In the genomic region with DNA sequence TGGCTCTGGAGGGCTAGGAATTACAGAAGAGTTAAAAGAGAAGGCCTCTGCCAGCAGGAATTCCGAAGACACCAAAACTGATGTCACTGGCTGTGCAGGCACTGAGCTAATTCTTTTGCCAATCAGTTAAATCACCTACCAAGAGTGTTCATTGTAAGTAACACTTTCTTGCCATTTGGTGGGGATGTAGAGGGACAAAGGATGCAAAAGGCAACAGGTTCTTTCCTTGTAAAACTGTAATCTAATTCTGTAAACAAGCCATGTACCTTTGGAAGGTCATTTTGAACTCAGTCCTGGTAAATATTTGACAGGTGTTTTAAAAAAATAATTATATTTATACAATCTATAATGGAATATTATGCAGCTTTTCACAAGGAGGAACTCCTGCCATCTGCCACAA, we compare ENCODE assay signal across 27 cellular contexts.
"Had no signal": no experiment of that assay in that cellular context is flagged by ENCODE, and none has a peak within 500 bp of the region (broad histone marks: within the 10 kb centered on the region; RNA-seq: fewer than 3 reads in every experiment).

No MANE protein-coding gene starts in this region.

- H3K27ac ChIP-seq: brain microvascular endothelial cell, cardiac muscle cell, Peyer's patch, RWPE1, SJCRH30 had no signal

- H3K36me3 Mint-ChIP-seq: activated CD8-positive, alpha-beta memory T cell treated with anti-CD3 and anti-CD28 coated beads, Interleukin-2, amount 10 ng/mL, durations not matched to agents 7 days and 5 days; activated naive CD8-positive, alpha-beta T cell had no signal

- H3K4me1 Mint-ChIP-seq: activated CD4-positive, alpha-beta T cell treated with anti-CD3 and anti-CD28 coated beads, Interleukin-2, amount 10 ng/mL, durations not matched to agents 24 days and 14 days; activated CD8-positive, alpha-beta memory T cell treated with anti-CD3 and anti-CD28 coated beads, Interleukin-2, amount 10 ng/mL, durations not matched to agents 7 days and 5 days; T-helper 17 cell had no signal

- H3K4me1 ChIP-seq: Peyer's patch had no signal

- H3K27me3 Mint-ChIP-seq: activated B cell treated with CpG ODN at 0.5 μM for 24 hours; activated CD4-positive, alpha-beta T cell treated with anti-CD3 and anti-CD28 coated beads, Interleukin-2, amount 10 ng/mL, durations not matched to agents 24 days and 14 days; activated CD8-positive, alpha-beta memory T cell treated with anti-CD3 and anti-CD28 coated beads, Interleukin-2, amount 10 ng/mL, durations not matched to agents 7 days and 5 days; activated naive CD8-positive, alpha-beta T cell; activated T-cell treated with anti-CD3 and anti-CD28 coated beads, Interleukin-2, amount 50 U/mL, for 24 hours; T-helper 17 cell had no signal

- H3K36me3 ChIP-seq: brain microvascular endothelial cell, cardiac muscle cell, Peyer's patch, SJCRH30 had no signal

- H3K9me3 ChIP-seq: Peyer's patch, SJCRH30 had no signal

- H3K4me3 ChIP-seq: cardiac muscle cell, Peyer's patch, SJCRH30 had no signal

- H3K27me3 ChIP-seq: brain microvascular endothelial cell, cardiac muscle cell, Peyer's patch, SJCRH30 had no signal

- ATAC-seq: activated CD8-positive, alpha-beta memory T cell treated with anti-CD3 and anti-CD28 coated beads, Interleukin-2, amount 10 ng/mL, durations not matched to agents 7 days and 5 days; T-helper 17 cell had no signal

- DNase-seq: activated B cell treated with CpG ODN at 0.5 μM for 24 hours; activated CD4-positive, alpha-beta T cell treated with anti-CD3 and anti-CD28 coated beads for 1 hour; activated CD4-positive, alpha-beta T cell treated with anti-CD3 and anti-CD28 coated beads, Interleukin-2, amount 10 ng/mL, durations not matched to agents 24 days and 14 days; activated CD4-positive, alpha-beta T cell treated with anti-CD3 and anti-CD28 coated beads, Interleukin-2, amount 50 U/mL, for 48 hours; activated CD8-positive, alpha-beta memory T cell treated with anti-CD3 and anti-CD28 coated beads, Interleukin-2, amount 10 ng/mL, durations not matched to agents 7 days and 5 days; activated effector memory CD4-positive, alpha-beta T cell treated with Interleukin-2 at 50 U/mL for 16 hours; activated naive CD4-positive, alpha-beta T cell treated with anti-CD3 and anti-CD28 coated beads for 36 hours; activated T-cell treated with anti-CD3 and anti-CD28 coated beads, Interleukin-2, amount 50 U/mL, for 24 hours; amygdala; brain microvascular endothelial cell; NCI-H1092; NCI-H1417; NCI-H1930; NCI-H2171; NCI-H2227 treated with DMSO at 0.1 percent for 48 hours; NCI-H446 treated with DMSO at 0.1 percent for 48 hours; NCI-H524 treated with DMSO at 0.1 percent for 48 hours; NCI-H82; Peyer's patch; Right ventricle myocardium superior; SJCRH30; T-helper 17 cell; T-helper 9 cell had no signal

- H3K27ac Mint-ChIP-seq: activated B cell treated with CpG ODN at 0.5 μM for 24 hours; activated CD4-positive, alpha-beta T cell treated with anti-CD3 and anti-CD28 coated beads, Interleukin-2, amount 10 ng/mL, durations not matched to agents 24 days and 14 days; activated CD8-positive, alpha-beta memory T cell treated with anti-CD3 and anti-CD28 coated beads, Interleukin-2, amount 10 ng/mL, durations not matched to agents 7 days and 5 days; activated naive CD4-positive, alpha-beta T cell treated with anti-CD3 and anti-CD28 coated beads for 36 hours; activated naive CD8-positive, alpha-beta T cell; activated T-cell treated with anti-CD3 and anti-CD28 coated beads, Interleukin-2, amount 50 U/mL, for 24 hours; activated T-helper 1 cell treated with anti-CD3 and anti-CD28 coated beads, Interleukin-12 subunit alpha, Interleukin-12 subunit beta, Interleukin-2, Interleukin-4 antibody, amounts not matched to agents 30 ng/mL and 10 ng/mL and 1 ng/mL, durations not matched to agents 14 hours and 24 hours and 36 hours; T-helper 17 cell had no signal

- H3K9me3 Mint-ChIP-seq: activated B cell treated with CpG ODN at 0.5 μM for 24 hours; activated CD4-positive, alpha-beta T cell treated with anti-CD3 and anti-CD28 coated beads, Interleukin-2, amount 10 ng/mL, durations not matched to agents 24 days and 14 days; activated naive CD4-positive, alpha-beta T cell treated with anti-CD3 and anti-CD28 coated beads for 36 hours; activated T-cell treated with anti-CD3 and anti-CD28 coated beads, Interleukin-2, amount 50 U/mL, for 24 hours; activated T-helper 1 cell treated with anti-CD3 and anti-CD28 coated beads, Interleukin-12 subunit alpha, Interleukin-12 subunit beta, Interleukin-2, Interleukin-4 antibody, amounts not matched to agents 30 ng/mL and 10 ng/mL and 1 ng/mL, durations not matched to agents 14 hours and 24 hours and 36 hours had no signal

- H3K4me3 Mint-ChIP-seq: activated B cell treated with CpG ODN at 0.5 μM for 24 hours; activated CD4-positive, alpha-beta T cell treated with anti-CD3 and anti-CD28 coated beads, Interleukin-2, amount 10 ng/mL, durations not matched to agents 24 days and 14 days; activated CD8-positive, alpha-beta memory T cell treated with anti-CD3 and anti-CD28 coated beads, Interleukin-2, amount 10 ng/mL, durations not matched to agents 7 days and 5 days; activated naive CD4-positive, alpha-beta T cell treated with anti-CD3 and anti-CD28 coated beads for 36 hours; activated naive CD8-positive, alpha-beta T cell; activated T-cell treated with anti-CD3 and anti-CD28 coated beads, Interleukin-2, amount 50 U/mL, for 24 hours; activated T-helper 1 cell treated with anti-CD3 and anti-CD28 coated beads, Interleukin-12 subunit alpha, Interleukin-12 subunit beta, Interleukin-2, Interleukin-4 antibody, amounts not matched to agents 30 ng/mL and 10 ng/mL and 1 ng/mL, durations not matched to agents 14 hours and 24 hours and 36 hours; T-helper 17 cell had no signal
